Comparison of ENCODE assay signal across 11 cellular contexts in the genomic region with DNA sequence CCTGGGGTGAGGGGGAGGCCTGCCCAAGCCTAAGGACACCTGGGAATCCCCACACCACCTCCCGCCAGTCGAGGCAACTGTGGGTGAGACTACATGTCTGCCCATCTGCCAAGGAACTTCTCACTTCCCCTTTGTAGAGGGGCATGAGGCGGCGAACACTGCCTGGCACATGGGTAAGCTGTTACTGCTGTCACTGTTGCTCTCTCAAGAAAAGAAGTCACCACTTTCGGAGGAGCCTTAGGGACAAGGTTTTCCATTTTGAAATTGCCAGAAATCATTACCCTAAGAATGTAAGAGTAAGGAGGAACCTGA. TPM values are rescaled to one million over a fixed set of nuclear protein-coding genes. Genes with fewer than 3 reads are reported as not detected.
DNase-seq lines count a peak whose midpoint lies in the region; ATAC-seq and TF ChIP-seq lines count a peak whose summit lies in the region.
"Had no signal": no experiment of that assay in that cellular context is flagged by ENCODE, and none has a peak within 500 bp of the region (broad histone marks: within the 10 kb centered on the region; RNA-seq: fewer than 3 reads in every experiment).

No MANE protein-coding gene starts in this region.

- H4K8ac ChIP-seq in mesenchymal stem cell (ENCODE audit: low read length): peak overlapping the region; percentile 19

- no peaks in the 10 kb centered on the region for H3K9me3 Mint-ChIP-seq in activated T-helper 2 cell treated with anti-CD3 and anti-CD28 coated beads, Interferon-gamma antibody, Interleukin-2, Interleukin-4, amounts not matched to agents 10 μg/mL and 5 μg/mL and 100 μg/mL, durations not matched to agents 14 hours and 24 hours and 36 hours
- H3K9me3 Mint-ChIP-seq in nephron progenitor cell: no peaks in the 10 kb centered on the region

- H3K4me2 ChIP-seq in mesenchymal stem cell (ENCODE audit: low read length, poor library complexity, severe bottlenecking): no peak overlapping the region

- no peak overlapping the region for H2AFZ ChIP-seq in mesenchymal stem cell (ENCODE audit: low read depth, low read length)

- ATAC-seq in HG02852 (IDR thresholded peaks at IDR 0.05; ENCODE audit: unreplicated experiment): no peak
- ATAC-seq: gastrocnemius medialis had no signal

- peaks cover 90% of the 10 kb centered on the region for H3K4me1 Mint-ChIP-seq in activated T-helper 2 cell treated with anti-CD3 and anti-CD28 coated beads, Interferon-gamma antibody, Interleukin-2, Interleukin-4, amounts not matched to agents 10 μg/mL and 5 μg/mL and 100 μg/mL, durations not matched to agents 14 hours and 24 hours and 36 hours (ENCODE audit: low read depth)
- peaks cover 66% of the 10 kb centered on the region for H3K4me1 Mint-ChIP-seq in nephron progenitor cell

- H3K79me1 ChIP-seq in mesenchymal stem cell (replicated peaks; ENCODE audit: low read length, poor library complexity, severe bottlenecking): peaks cover 32% of the 10 kb centered on the region

- no peak overlapping the region for H3K4ac ChIP-seq in mesenchymal stem cell (ENCODE audit: low read depth in 1 of 2, low read length in 2 of 2)

- H3K9ac ChIP-seq in mesenchymal stem cell (ENCODE audit: low read length): no peak overlapping the region

- H3K36me3 Mint-ChIP-seq in activated T-helper 2 cell treated with anti-CD3 and anti-CD28 coated beads, Interferon-gamma antibody, Interleukin-2, Interleukin-4, amounts not matched to agents 10 μg/mL and 5 μg/mL and 100 μg/mL, durations not matched to agents 14 hours and 24 hours and 36 hours (ENCODE audit: low read depth): peaks cover 85% of the 10 kb centered on the region
- peaks cover 34% of the 10 kb centered on the region for H3K36me3 Mint-ChIP-seq in nephron progenitor cell (ENCODE audit: low read depth)

- H3K27me3 Mint-ChIP-seq in activated T-helper 2 cell treated with anti-CD3 and anti-CD28 coated beads, Interferon-gamma antibody, Interleukin-2, Interleukin-4, amounts not matched to agents 10 μg/mL and 5 μg/mL and 100 μg/mL, durations not matched to agents 14 hours and 24 hours and 36 hours (ENCODE audit: low read depth): no peaks in the 10 kb centered on the region
- H3K27me3 Mint-ChIP-seq in nephron progenitor cell (ENCODE audit: low read depth, poor library complexity): peaks cover 3% of the 10 kb centered on the region

- no peak overlapping the region for H4K91ac ChIP-seq in mesenchymal stem cell (ENCODE audit: low read length)

- H3K23ac ChIP-seq in mesenchymal stem cell (ENCODE audit: low read length in 2 of 2): no peak overlapping the region

- no peak overlapping the region for H3K4me3 Mint-ChIP-seq in activated T-helper 2 cell treated with anti-CD3 and anti-CD28 coated beads, Interferon-gamma antibody, Interleukin-2, Interleukin-4, amounts not matched to agents 10 μg/mL and 5 μg/mL and 100 μg/mL, durations not matched to agents 14 hours and 24 hours and 36 hours (ENCODE audit: low read depth)
- H3K4me3 Mint-ChIP-seq in nephron progenitor cell: no peak overlapping the region

- H3K4me3 ChIP-seq in mesenchymal stem cell (ENCODE audit: insufficient read depth in 1 of 2, low read depth in 1 of 2, low read length in 2 of 2): no peak overlapping the region
- H3K4me3 ChIP-seq: gastrocnemius medialis had no signal

- H2BK5ac ChIP-seq in mesenchymal stem cell (ENCODE audit: low read depth, low read length, poor library complexity, severe bottlenecking): no peak overlapping the region

- no peak overlapping the region for H2AK5ac ChIP-seq in mesenchymal stem cell (ENCODE audit: low read length, severe bottlenecking)

- intact Hi-C loops in activated T-helper 2 cell treated with anti-CD3 and anti-CD28 coated beads, Interferon-gamma antibody, Interleukin-2, Interleukin-4, amounts not matched to agents 10 μg/mL and 5 μg/mL and 100 μg/mL, durations not matched to agents 14 hours and 24 hours and 36 hours (cut with micrococcal nuclease): no loop called here

- DNase-seq in stimulated activated CD4-positive, alpha-beta T cell treated with anti-CD3 and anti-CD28 coated beads, Interleukin-15, amount 100 ng/mL, for 24 hours: peak; percentile 4
- DNase-seq in stimulated activated CD4-positive, alpha-beta T cell treated with anti-CD3 and anti-CD28 coated beads, Interleukin-4, amount 100 ng/mL, for 4 hours: no peak
- DNase-seq in activated T-helper 2 cell treated with anti-CD3 and anti-CD28 coated beads, Interferon-gamma antibody, Interleukin-2, Interleukin-4, amounts not matched to agents 10 μg/mL and 5 μg/mL and 100 μg/mL, durations not matched to agents 14 hours and 24 hours and 36 hours (ENCODE audit: low spot score): no peak
- DNase-seq in mesenchymal stem cell (no peak), NCI-H146 treated with DMSO at 0.1 percent for 48 hours (lab: John Stamatoyannopoulos, UW; ENCODE audit: unreplicated experiment) (no peak), AG08395 (ENCODE audit: low spot score) (no peak), nephron progenitor cell (no peak)
- DNase-seq: NCI-H1417, SW 1271 had no signal

- H3K27ac ChIP-seq in mesenchymal stem cell (ENCODE audit: low read length, poor library complexity, severe bottlenecking): no peak overlapping the region
- H3K27ac ChIP-seq: gastrocnemius medialis had no signal

- H3K27me3 ChIP-seq in mesenchymal stem cell (ENCODE audit: control insufficient read depth in 1 of 2, insufficient read depth in 1 of 2, low read length in 2 of 2): no peaks in the 10 kb centered on the region
- H3K27me3 ChIP-seq: gastrocnemius medialis had no signal

- TF ChIP-seq CTCF in nephron progenitor cell (IDR thresholded peaks at IDR 0.05): no peak

- 97% methylated on average over 5 of the region's 5 CpGs for WGBS in mesenchymal stem cell

- peaks cover under 1 to 91% of the 10 kb centered on the region in 2 experiments for H3K36me3 ChIP-seq in mesenchymal stem cell (ENCODE audit: control insufficient read depth in 1 of 2, insufficient read depth in 2 of 2, low read depth in 1 of 2, low read length in 2 of 2)
- H3K36me3 ChIP-seq: gastrocnemius medialis had no signal

- H3K9me3 ChIP-seq in mesenchymal stem cell (ENCODE audit: control insufficient read depth, low read length): no peaks in the 10 kb centered on the region
- H3K9me3 ChIP-seq: gastrocnemius medialis had no signal

- H3K27ac Mint-ChIP-seq in activated T-helper 2 cell treated with anti-CD3 and anti-CD28 coated beads, Interferon-gamma antibody, Interleukin-2, Interleukin-4, amounts not matched to agents 10 μg/mL and 5 μg/mL and 100 μg/mL, durations not matched to agents 14 hours and 24 hours and 36 hours: peak overlapping the region; percentile 61
- H3K27ac Mint-ChIP-seq in nephron progenitor cell: no peak overlapping the region

- no peak overlapping the region for H2BK120ac ChIP-seq in mesenchymal stem cell (ENCODE audit: low read depth, low read length)

- peaks cover 60% of the 10 kb centered on the region for H3K4me1 ChIP-seq in mesenchymal stem cell (ENCODE audit: control insufficient read depth, insufficient read depth, low read depth, low read length)

- H2BK12ac ChIP-seq in mesenchymal stem cell (ENCODE audit: low read length in 2 of 2): peak overlapping the region in 1 of 2 experiments; percentile 49

- H3K14ac ChIP-seq in mesenchymal stem cell (ENCODE audit: low read length in 2 of 2): no peak overlapping the region

- H3K18ac ChIP-seq in mesenchymal stem cell (ENCODE audit: low read depth in 1 of 2, low read length in 2 of 2): no peak overlapping the region

- H2BK15ac ChIP-seq in mesenchymal stem cell (ENCODE audit: low read depth, poor library complexity, severe bottlenecking): no peak overlapping the region

RNA-seq across cellular contexts. Expression of a gene that starts 23.4 kb away (rescaled TPM):
- 143 and 155 TPM in 2 replicates for total RNA-seq in activated T-helper 2 cell treated with anti-CD3 and anti-CD28 coated beads, Interferon-gamma antibody, Interleukin-2, Interleukin-4, amounts not matched to agents 10 μg/mL and 5 μg/mL and 100 μg/mL, durations not matched to agents 14 hours and 24 hours and 36 hours
- polyA plus RNA-seq in mesenchymal stem cell (2013, experiment 1 of 2): 64.6 TPM
- polyA plus RNA-seq in mesenchymal stem cell (2013, experiment 2 of 2): 64.8 TPM
